ENCODE assay signal across 19 cellular contexts in genomic region chrX:38860106-38861013, GRCh38. TPM values are rescaled to one million over a fixed set of nuclear protein-coding genes. Genes with fewer than 3 reads are reported as not detected.
DNase-seq lines count a peak whose midpoint lies in the region; ATAC-seq, FAIRE-seq and TF ChIP-seq lines count a peak whose summit lies in the region.
"Had no signal": no experiment of that assay in that cellular context is flagged by ENCODE, and none has a peak within 500 bp of the region (broad histone marks: within the 10 kb centered on the region; RNA-seq: fewer than 3 reads in every experiment).

No MANE protein-coding gene starts in this region.

- in situ Hi-C loops in IMR-90 (cut with MboI; ENCODE audit: low sequenced_read_pairs): no loop called here

- no peaks in the 10 kb centered on the region for H3K9me3 ChIP-seq in IMR-90 (ENCODE audit: control insufficient read depth, insufficient read depth, low read length)
- no peaks in the 10 kb centered on the region for H3K9me3 ChIP-seq in H1 (ENCODE audit: insufficient read depth in 2 of 2, low read depth in 1 of 2, low read length in 1 of 2)
- no peaks in the 10 kb centered on the region for H3K9me3 ChIP-seq in PC-9 (ENCODE audit: insufficient read depth, low read depth)
- H3K9me3 ChIP-seq: esophagus squamous epithelium had no signal

- H3K36me3 Mint-ChIP-seq in stimulated activated naive B cell treated with anti-CD40 and anti-IgM and Interleukin-4, amounts not matched to agents 10 μg/mL and 1 μg/mL and 100 μg/mL, for 72 hours: no peaks in the 10 kb centered on the region
- H3K36me3 Mint-ChIP-seq: brain had no signal

- no peaks in the 10 kb centered on the region for H4K20me1 ChIP-seq in IMR-90 (ENCODE audit: insufficient read depth, low read length)
- H4K20me1 ChIP-seq in H1 (replicated peaks in 1 of 2; ENCODE audit: control insufficient read depth in 1 of 2, insufficient read depth in 2 of 2, low read length in 2 of 2): no peaks in the 10 kb centered on the region
- H4K20me1 ChIP-seq in PC-9 (ENCODE audit: insufficient read depth): no peaks in the 10 kb centered on the region

- H3K9me1 ChIP-seq in IMR-90 (ENCODE audit: insufficient read depth, low read length): no peaks in the 10 kb centered on the region

- no peak for TF ChIP-seq POLR2A in IMR-90 (IDR thresholded peaks at IDR 0.05; ENCODE audit: low read depth, low read length)
- TF ChIP-seq POLR2A in H1 (IDR thresholded peaks at IDR 0.05; ENCODE audit: control extremely low read depth in 1 of 2, low read depth in 2 of 2, low read length in 2 of 2): no peak

- no peak overlapping the region for H3K23ac ChIP-seq in IMR-90 (ENCODE audit: low read depth, low read length)
- no peak overlapping the region for H3K23ac ChIP-seq in H1 (ENCODE audit: insufficient read length)

- no peak overlapping the region for H3K27ac Mint-ChIP-seq in stimulated activated naive B cell treated with anti-CD40 and anti-IgM and Interleukin-4, amounts not matched to agents 10 μg/mL and 1 μg/mL and 100 μg/mL, for 72 hours
- H3K27ac Mint-ChIP-seq: activated T-helper 1 cell treated with anti-CD3 and anti-CD28 coated beads, Interleukin-12 subunit alpha, Interleukin-12 subunit beta, Interleukin-2, Interleukin-4 antibody, amounts not matched to agents 30 ng/mL and 10 ng/mL and 1 ng/mL, durations not matched to agents 14 hours and 24 hours and 36 hours; brain had no signal

- H3K23me2 ChIP-seq in H1 (ENCODE audit: low read depth, low read length): no peaks in the 10 kb centered on the region

- no peaks in the 10 kb centered on the region for H3K79me2 ChIP-seq in H1 (ENCODE audit: control insufficient read depth in 1 of 2, insufficient read depth in 2 of 2, low read length in 2 of 2)
- no peaks in the 10 kb centered on the region for H3K79me2 ChIP-seq in PC-9 (ENCODE audit: low read depth)
- H3K79me2 ChIP-seq: hepatocyte had no signal

- H3K9me2 ChIP-seq in PC-9 (ENCODE audit: insufficient read depth): no peaks in the 10 kb centered on the region

- H3F3A ChIP-seq in PC-9 (ENCODE audit: insufficient read depth, low read depth): no peaks in the 10 kb centered on the region

- H2AFZ ChIP-seq in IMR-90 (replicated peaks; ENCODE audit: low read length, poor library complexity) (no peak overlapping the region), H1 (ENCODE audit: low read length) (no peak overlapping the region), PC-9 (no peak overlapping the region)
- H2AFZ ChIP-seq: GM23248, hepatocyte had no signal

- H2AK5ac ChIP-seq in IMR-90 (ENCODE audit: low read depth, low read length) (no peak overlapping the region), H1 (ENCODE audit: low read depth, low read length) (no peak overlapping the region)

- H3K4me3 ChIP-seq in IMR-90 (ENCODE audit: insufficient read depth, low read depth, low read length): no peak overlapping the region
- H3K4me3 ChIP-seq in H1 (ENCODE audit: extremely low read depth in 1 of 4, insufficient read depth in 2 of 4, low read depth in 3 of 4, low read length in 4 of 4): no peak overlapping the region
- no peak overlapping the region for H3K4me3 ChIP-seq in PC-9
- H3K4me3 ChIP-seq: dorsolateral prefrontal cortex, esophagus squamous epithelium, GM23248, hepatocyte had no signal

- H3K4ac ChIP-seq in IMR-90 (ENCODE audit: low read depth, low read length) (no peak overlapping the region), H1 (replicated peaks; ENCODE audit: insufficient read length, low read depth, low read length) (no peak overlapping the region)

- H3K27me3 ChIP-seq in IMR-90 (ENCODE audit: control insufficient read depth, insufficient read depth, low read length): peaks cover 3% of the 10 kb centered on the region
- H3K27me3 ChIP-seq in H1 (replicated peaks in 1 of 4; ENCODE audit: control insufficient read depth in 3 of 4, extremely low read depth in 1 of 4, insufficient read depth in 3 of 4, low read length in 3 of 4): no peaks in the 10 kb centered on the region
- no peaks in the 10 kb centered on the region for H3K27me3 ChIP-seq in PC-9 (ENCODE audit: insufficient read depth, low read depth)
- H3K27me3 ChIP-seq: esophagus squamous epithelium, hepatocyte had no signal

- no peak for TF ChIP-seq EP300 in H1 (IDR thresholded peaks at IDR 0.05; ENCODE audit: borderline replicate concordance in 1 of 2, low read depth in 2 of 2, low read length in 2 of 2)

- peaks cover 6 to 19% of the 10 kb centered on the region in 2 donors for H3K4me1 Mint-ChIP-seq in stimulated activated naive B cell treated with anti-CD40 and anti-IgM and Interleukin-4, amounts not matched to agents 10 μg/mL and 1 μg/mL and 100 μg/mL, for 72 hours

- peak; percentile 62 for DNase-seq in activated effector memory CD4-positive, alpha-beta T cell treated with anti-CD3 and anti-CD28 coated beads, Interleukin-2, amount 50 U/mL, for 16 hours
- no peak for DNase-seq in activated effector memory CD4-positive, alpha-beta T cell treated with Interleukin-2 at 50 U/mL for 16 hours
- DNase-seq in IMR-90: no peak
- no peak for DNase-seq in H1 (ENCODE audit: low read depth in 1 of 2, low spot score in 2 of 2)
- DNase-seq in stimulated activated naive B cell treated with anti-CD40 and anti-IgM and Interleukin-4, amounts not matched to agents 10 μg/mL and 1 μg/mL and 100 μg/mL, for 72 hours: peak; percentile 4
- no peak for DNase-seq in activated CD8-positive, alpha-beta memory T cell treated with anti-CD3 and anti-CD28 coated beads, Interleukin-2, amount 50 U/mL, for 48 hours
- DNase-seq in PC-9: no peak
- DNase-seq: dorsolateral prefrontal cortex, esophagus squamous epithelium, NCI-H2081, NCI-H524, occipital lobe, trophoblast cell had no signal

- H2BK120ac ChIP-seq in IMR-90 (ENCODE audit: low read depth, low read length): no peak overlapping the region
- no peak overlapping the region for H2BK120ac ChIP-seq in H1 (replicated peaks; ENCODE audit: low read depth, low read length)

- no peak overlapping the region for H2AK9ac ChIP-seq in IMR-90 (replicated peaks; ENCODE audit: low read depth, low read length, poor library complexity)

- no peaks in the 10 kb centered on the region for H3K9me3 Mint-ChIP-seq in stimulated activated naive B cell treated with anti-CD40 and anti-IgM and Interleukin-4, amounts not matched to agents 10 μg/mL and 1 μg/mL and 100 μg/mL, for 72 hours
- H3K9me3 Mint-ChIP-seq: activated T-helper 1 cell treated with anti-CD3 and anti-CD28 coated beads, Interleukin-12 subunit alpha, Interleukin-12 subunit beta, Interleukin-2, Interleukin-4 antibody, amounts not matched to agents 30 ng/mL and 10 ng/mL and 1 ng/mL, durations not matched to agents 14 hours and 24 hours and 36 hours had no signal

- H3K4me2 ChIP-seq in IMR-90 (ENCODE audit: low read depth, low read length) (no peak overlapping the region), H1 (ENCODE audit: insufficient read depth in 1 of 2, low read depth in 2 of 2, low read length in 2 of 2) (no peak overlapping the region), PC-9 (no peak overlapping the region)
- H3K4me2 ChIP-seq: hepatocyte had no signal

- H3K14ac ChIP-seq in IMR-90 (replicated peaks; ENCODE audit: low read depth, low read length) (no peak overlapping the region), H1 (ENCODE audit: insufficient read length) (no peak overlapping the region)

- H3K18ac ChIP-seq in IMR-90 (ENCODE audit: low read depth, low read length) (no peak overlapping the region), H1 (ENCODE audit: extremely low read depth, low read length) (no peak overlapping the region)

- dilution Hi-C loops in IMR-90 (cut with HindIII; ENCODE audit: low sequenced_read_pairs, unreplicated experiment): no loop called here

- no peak overlapping the region for H4K5ac ChIP-seq in IMR-90 (ENCODE audit: low read depth, low read length)
- no peak overlapping the region for H4K5ac ChIP-seq in H1 (ENCODE audit: insufficient read length, low read depth, low read length)

- H4K91ac ChIP-seq in IMR-90 (ENCODE audit: insufficient read depth, low read depth, low read length): no peak overlapping the region
- no peak overlapping the region for H4K91ac ChIP-seq in H1 (replicated peaks; ENCODE audit: insufficient read length, low read length)

- H3K27ac ChIP-seq in IMR-90 (ENCODE audit: insufficient read depth, low read length): no peak overlapping the region
- no peak overlapping the region for H3K27ac ChIP-seq in H1 (ENCODE audit: low read depth, low read length)
- H3K27ac ChIP-seq in PC-9: no peak overlapping the region
- H3K27ac ChIP-seq: dorsolateral prefrontal cortex, esophagus squamous epithelium, GM23248, hepatocyte had no signal

- POLR2A ChIA-PET in IMR-90 (lab: Charles Lee; ENCODE audit: unreplicated experiment) (no interaction called here), H1 (lab: Charles Lee; ENCODE audit: partially characterized antibody) (no interaction called here), PC-9 (lab: Charles Lee; ENCODE audit: unreplicated experiment) (no interaction called here)

- no peak overlapping the region for H3K9ac ChIP-seq in IMR-90 (ENCODE audit: low read depth, low read length)
- no peak overlapping the region for H3K9ac ChIP-seq in H1 (replicated peaks in 1 of 4; ENCODE audit: extremely low read depth in 1 of 4, low read depth in 3 of 4, low read length in 3 of 4)
- H3K9ac ChIP-seq: GM23248 had no signal

- H3K27me3 Mint-ChIP-seq in stimulated activated naive B cell treated with anti-CD40 and anti-IgM and Interleukin-4, amounts not matched to agents 10 μg/mL and 1 μg/mL and 100 μg/mL, for 72 hours: no peaks in the 10 kb centered on the region
- H3K27me3 Mint-ChIP-seq: brain had no signal

- H2BK20ac ChIP-seq in IMR-90 (ENCODE audit: low read depth, low read length) (no peak overlapping the region), H1 (ENCODE audit: low read length) (no peak overlapping the region)

- CTCF ChIA-PET in IMR-90 (lab: Yijun Ruan, JAX): interaction anchor here (0.7 kb wide), 1 partner anchor 30 kb away, joined by 3 read pairs; no protein-coding TSS in a partner anchor
- CTCF ChIA-PET in H1 (lab: Charles Lee; ENCODE audit: partially characterized antibody): no interaction called here
- CTCF ChIA-PET in PC-9 (lab: Charles Lee): no interaction called here

- no peak overlapping the region for H3K4me3 Mint-ChIP-seq in stimulated activated naive B cell treated with anti-CD40 and anti-IgM and Interleukin-4, amounts not matched to agents 10 μg/mL and 1 μg/mL and 100 μg/mL, for 72 hours
- H3K4me3 Mint-ChIP-seq: activated T-helper 1 cell treated with anti-CD3 and anti-CD28 coated beads, Interleukin-12 subunit alpha, Interleukin-12 subunit beta, Interleukin-2, Interleukin-4 antibody, amounts not matched to agents 30 ng/mL and 10 ng/mL and 1 ng/mL, durations not matched to agents 14 hours and 24 hours and 36 hours; brain had no signal

- intact Hi-C loops in IMR-90 (cut with micrococcal nuclease) (no loop called here), PC-9 (cut with micrococcal nuclease; ENCODE audit: unreplicated experiment) (no loop called here)

- no CpG with 5 or more reads among the region's 4 CpGs for WGBS in IMR-90 (ENCODE audit: extremely low coverage in 2 of 2, insufficient read length in 1 of 2), 2 experiments
- WGBS in H1 (ENCODE audit: extremely low coverage in 1 of 2, insufficient coverage in 1 of 2, insufficient read length in 1 of 2, insufficient replicate concordance in 2 of 2, low coverage in 1 of 2, low lambda C conversion rate in 2 of 2, missing lambda C conversion rate in 1 of 2), 2 experiments: 91% methylated on average over 4 of the region's 4 CpGs; no CpG with 5 or more reads in 1 of the 2 experiments

- H3K36me3 ChIP-seq in IMR-90 (ENCODE audit: control insufficient read depth, insufficient read depth, low read length) (no peaks in the 10 kb centered on the region), H1 (ENCODE audit: control insufficient read depth in 2 of 4, insufficient read depth in 4 of 4, low read length in 3 of 4) (no peaks in the 10 kb centered on the region), PC-9 (ENCODE audit: low read depth) (no peaks in the 10 kb centered on the region)
- H3K36me3 ChIP-seq: esophagus squamous epithelium had no signal

- no peak overlapping the region for H2BK5ac ChIP-seq in IMR-90 (ENCODE audit: low read depth, low read length, poor library complexity, severe bottlenecking)
- H2BK5ac ChIP-seq in H1 (ENCODE audit: low read depth, low read length): no peak overlapping the region

- no peaks in the 10 kb centered on the region for H3K4me1 ChIP-seq in IMR-90 (ENCODE audit: control insufficient read depth, insufficient read depth, low read length)
- H3K4me1 ChIP-seq in H1 (replicated peaks in 1 of 4; ENCODE audit: control insufficient read depth in 3 of 4, insufficient read depth in 4 of 4, low read length in 3 of 4): peaks cover 0 to 3% (median 0%) of the 10 kb centered on the region in 4 experiments; a peak in 1 of 7 replicates
- no peaks in the 10 kb centered on the region for H3K4me1 ChIP-seq in PC-9 (replicated peaks; ENCODE audit: insufficient read depth)
- H3K4me1 ChIP-seq: esophagus squamous epithelium had no signal

- H2BK15ac ChIP-seq in IMR-90 (ENCODE audit: low read depth, low read length) (no peak overlapping the region), H1 (ENCODE audit: low read length) (no peak overlapping the region)

- TF ChIP-seq CTCF in IMR-90 (conservative IDR thresholded peaks at IDR 0.05; ENCODE audit: low read depth, low read length): no peak
- no peak for TF ChIP-seq CTCF in H1 (IDR thresholded peaks at IDR 0.05; ENCODE audit: control extremely low read depth in 1 of 3, insufficient read depth in 1 of 3, low read depth in 1 of 3, low read length in 3 of 3)
- no peak for TF ChIP-seq CTCF in PC-9 (conservative IDR thresholded peaks at IDR 0.05)

- H4K8ac ChIP-seq in IMR-90 (ENCODE audit: low read depth in 2 of 2, low read length in 2 of 2) (no peak overlapping the region), H1 (ENCODE audit: extremely low read depth, insufficient read depth, low read length) (no peak overlapping the region)

- H3K56ac ChIP-seq in IMR-90 (ENCODE audit: extremely low read depth, insufficient read depth, low read length) (no peak overlapping the region), H1 (replicated peaks; ENCODE audit: insufficient read length, low read depth, low read length) (no peak overlapping the region)

- H3K79me1 ChIP-seq in IMR-90 (ENCODE audit: low read depth in 1 of 2, low read length in 2 of 2) (no peaks in the 10 kb centered on the region), H1 (ENCODE audit: low read depth, low read length) (no peaks in the 10 kb centered on the region)

- ATAC-seq in IMR-90 (ENCODE audit: low read depth): no peak
- peak; percentile 92 to 93 for ATAC-seq in stimulated activated naive B cell treated with anti-CD40 and anti-IgM and Interleukin-4, amounts not matched to agents 10 μg/mL and 1 μg/mL and 100 μg/mL, for 72 hours (replicated peaks)
- ATAC-seq in HG03095 (IDR thresholded peaks at IDR 0.05; ENCODE audit: unreplicated experiment): no peak

- H2BK12ac ChIP-seq in H1 (ENCODE audit: low read depth, low read length): no peak overlapping the region

- TF ChIP-seq RAD21 in IMR-90 (IDR thresholded peaks at IDR 0.05; ENCODE audit: low read length) (no peak), H1 (IDR thresholded peaks at IDR 0.05 in 1 of 2, conservative IDR thresholded peaks at IDR 0.05 in 1 of 2; ENCODE audit: low read depth in 2 of 2, low read length in 2 of 2) (no peak)

- peak; percentile 36 for FAIRE-seq in H1 (lab: Jason Lieb, UNC)
- FAIRE-seq: RCC 7860 had no signal

- BruUV-seq in IMR-90 (replicated peaks; lab: Mats Ljungman, UMichigan): no TSS peak
- BruUV-seq in PC-9 (replicated peaks; lab: Mats Ljungman, UMichigan): no TSS peak

RNA-seq across cellular contexts. Expression of gene MID1IP1, which starts 59.1 kb away (rescaled TPM):
- total RNA-seq in IMR-90 (2012; rRNA removed): 14.5 and 20.8 TPM in 2 replicates
- 31.3 and 34.1 TPM in 2 replicates for polyA plus RNA-seq in IMR-90 (2012; rRNA removed)
- polyA plus RNA-seq in IMR-90 (2012; cell fraction: cytosol; rRNA removed): 33.1 and 49.2 TPM in 2 replicates
- polyA plus RNA-seq in IMR-90 (2012; cell fraction: nucleus; rRNA removed; ENCODE audit: low replicate concordance): 24.9 and 38.0 TPM in 2 replicates
- total RNA-seq in H1 (2021; fragmentation: NEBNext Ultra II Directional; extraction: Animal tissue kit (Norgen Biotek cat#: 25700)): 118 and 126 TPM in 2 replicates
- polyA plus RNA-seq in H1 (2011; rRNA removed): 128 and 209 TPM in 2 replicates
- 153 TPM for polyA plus RNA-seq in H1 (2011; cell fraction: cytosol; rRNA removed)
- 105 TPM for polyA plus RNA-seq in H1 (2011; cell fraction: nucleus; rRNA removed)
- polyA plus RNA-seq in H1 (2012, experiment 1 of 2): 98.1 to 109 TPM (median 106 TPM) in 4 replicates
- polyA plus RNA-seq in H1 (2012, experiment 2 of 2): 112 TPM
- polyA plus RNA-seq in H1 (2013, experiment 1 of 2): 60.9 TPM
- polyA plus RNA-seq in H1 (2013, experiment 2 of 2): 58.2 TPM
- 29.2 and 30.6 TPM in 2 replicates for polyA minus RNA-seq in H1 (2011; rRNA and poly(A)+ RNA removed)
- polyA minus RNA-seq in H1 (2011; cell fraction: cytosol; rRNA and poly(A)+ RNA removed): 77.7 TPM
- 58.2 TPM for polyA minus RNA-seq in H1 (2011; cell fraction: nucleus; rRNA and poly(A)+ RNA removed)
- not detected in 2 replicates for total RNA-seq in PC-9 (2021)

Comparison
In these comparisons a context has a peak if more than half of its experiments do, and no peak if none do; other contexts are left out.
1. DNase-seq: peak in activated effector memory CD4-positive, alpha-beta T cell treated with anti-CD3 and anti-CD28 coated beads, Interleukin-2, amount 50 U/mL, for 16 hours (single experiment) and stimulated activated naive B cell treated with anti-CD40 and anti-IgM and Interleukin-4, amounts not matched to agents 10 μg/mL and 1 μg/mL and 100 μg/mL, for 72 hours (single experiment); none in activated effector memory CD4-positive, alpha-beta T cell treated with Interleukin-2 at 50 U/mL for 16 hours (single experiment), IMR-90 (single experiment), H1 (0 of 2), activated CD8-positive, alpha-beta memory T cell treated with anti-CD3 and anti-CD28 coated beads, Interleukin-2, amount 50 U/mL, for 48 hours (single experiment) and PC-9 (0 of 2).
2. ATAC-seq: peak in stimulated activated naive B cell treated with anti-CD40 and anti-IgM and Interleukin-4, amounts not matched to agents 10 μg/mL and 1 μg/mL and 100 μg/mL, for 72 hours (2 of 2); none in IMR-90 (single experiment) and HG03095 (single experiment).
3. RNA of gene MID1IP1, which starts 59.1 kb away (total RNA-seq): 118 to 126 TPM in H1 and 14.5 to 20.8 TPM in IMR-90; not detected in PC-9; every median in the first group is over 10 times any median in the second.